Comparison of ENCODE assay signal across 8 cellular contexts in genomic region chr9:129888085-129888808, GRCh38. TPM values are rescaled to one million over a fixed set of nuclear protein-coding genes. Genes with fewer than 3 reads are reported as not detected.
DNase-seq lines count a peak whose midpoint lies in the region; ATAC-seq and TF ChIP-seq lines count a peak whose summit lies in the region.

No MANE protein-coding gene starts in this region.

- TF ChIP-seq EP300 in gastroesophageal sphincter (IDR thresholded peaks at IDR 0.05), result no peak

- H3K9me3 ChIP-seq in KOPT-K1 (ENCODE audit: insufficient read depth, low read length, poor library complexity, severe bottlenecking) (no peaks in the 10 kb centered on the region), gastroesophageal sphincter (no peaks in the 10 kb centered on the region)

- H3K4me3 Mint-ChIP-seq in activated CD4-positive, alpha-beta memory T cell treated with anti-CD3 and anti-CD28 coated beads, Interleukin-2, amount 10 ng/mL, durations not matched to agents 7 days and 5 days, result peak overlapping the region; percentile 80

- CTCF ChIA-PET in activated CD4-positive, alpha-beta memory T cell treated with anti-CD3 and anti-CD28 coated beads, Interleukin-2, amount 10 ng/mL, durations not matched to agents 7 days and 5 days (lab: Charles Lee), result interaction anchor here (0.5 to 2.5 kb wide), 12 partner anchors 9 to 240 kb away, joined by 3 to 10 read pairs (median 4); no protein-coding TSS in a partner anchor

- H3K27me3 ChIP-seq in gastroesophageal sphincter, result no peaks in the 10 kb centered on the region

- ATAC-seq in GM21528 (IDR thresholded peaks at IDR 0.05; ENCODE audit: low FRiP score, unreplicated experiment), result peak; percentile 56
- no peak for ATAC-seq in gastroesophageal sphincter

- H3K4me3 ChIP-seq in gastroesophageal sphincter, result peak overlapping the region in 1 of 2 donors; percentile 29

- DNase-seq in DMS79 (lab: John Stamatoyannopoulos, UW) (peak; percentile 8), anterior cingulate cortex (lab: John Stamatoyannopoulos, UW) (no peak), NCI-H774 (lab: John Stamatoyannopoulos, UW) (no peak)
- peak; percentile 97 for DNase-seq in activated CD4-positive, alpha-beta memory T cell treated with anti-CD3 and anti-CD28 coated beads, Interleukin-2, amount 10 ng/mL, durations not matched to agents 7 days and 5 days
- peak; percentile 73 to 89 for DNase-seq in stimulated activated CD4-positive, alpha-beta T cell treated with anti-CD3 and anti-CD28 coated beads, Interleukin-4, amount 100 ng/mL, for 4 hours

- 50 to 67% methylated on average over 10 to 14 of the region's 26 CpGs for WGBS in gastroesophageal sphincter (ENCODE audit: low coverage in 1 of 2), 2 donors

- H3K9me3 Mint-ChIP-seq in activated CD4-positive, alpha-beta memory T cell treated with anti-CD3 and anti-CD28 coated beads, Interleukin-2, amount 10 ng/mL, durations not matched to agents 7 days and 5 days, result no peaks in the 10 kb centered on the region

- H3K4me1 ChIP-seq in gastroesophageal sphincter, result peaks cover 0 to 95% (median 33%) of the 10 kb centered on the region in 3 donors

- no peak for TF ChIP-seq CTCF in gastroesophageal sphincter (IDR thresholded peaks at IDR 0.05)

- TF ChIP-seq POLR2A in gastroesophageal sphincter (IDR thresholded peaks at IDR 0.05), result no peak

- POLR2A ChIA-PET in activated CD4-positive, alpha-beta memory T cell treated with anti-CD3 and anti-CD28 coated beads, Interleukin-2, amount 10 ng/mL, durations not matched to agents 7 days and 5 days (lab: Charles Lee), result interaction anchor here (0.7 to 14.4 kb wide), 36 partner anchors 10 to 243 kb away, joined by 3 to 403 read pairs (median 6); partner anchors contain the start of genes C9orf78, FNBP1, GPR107 and TOR1A

- H3K27ac Mint-ChIP-seq in activated CD4-positive, alpha-beta memory T cell treated with anti-CD3 and anti-CD28 coated beads, Interleukin-2, amount 10 ng/mL, durations not matched to agents 7 days and 5 days, result peak overlapping the region; percentile 100

- peaks cover 67% of the 10 kb centered on the region for H3K36me3 Mint-ChIP-seq in activated CD4-positive, alpha-beta memory T cell treated with anti-CD3 and anti-CD28 coated beads, Interleukin-2, amount 10 ng/mL, durations not matched to agents 7 days and 5 days (ENCODE audit: low read depth)

- peaks cover 14% of the 10 kb centered on the region for H3K36me3 ChIP-seq in KOPT-K1 (ENCODE audit: insufficient read depth, low read length)
- H3K36me3 ChIP-seq in gastroesophageal sphincter, result peaks cover 0 to 34% of the 10 kb centered on the region in 2 donors

- H3K27me3 Mint-ChIP-seq in activated CD4-positive, alpha-beta memory T cell treated with anti-CD3 and anti-CD28 coated beads, Interleukin-2, amount 10 ng/mL, durations not matched to agents 7 days and 5 days, result no peaks in the 10 kb centered on the region

- H3K27ac ChIP-seq in KOPT-K1 (ENCODE audit: low read depth, low read length, poor library complexity, severe bottlenecking) (peak overlapping the region; percentile 100), gastroesophageal sphincter (peak overlapping the region; percentile 47 to 92 (median 87))

- peaks cover 88% of the 10 kb centered on the region for H3K4me1 Mint-ChIP-seq in activated CD4-positive, alpha-beta memory T cell treated with anti-CD3 and anti-CD28 coated beads, Interleukin-2, amount 10 ng/mL, durations not matched to agents 7 days and 5 days

RNA-seq across cellular contexts. Expression of gene USP20, which starts 53.0 kb away (rescaled TPM):
- 10 to 100 TPM; 86.4 to 87.6 TPM for total RNA-seq in activated CD4-positive, alpha-beta memory T cell treated with anti-CD3 and anti-CD28 coated beads, Interleukin-2, amount 10 ng/mL, durations not matched to agents 7 days and 5 days
- 10 to 100 TPM; 25.9 to 56.8 (median 33.4) TPM for total RNA-seq in gastroesophageal sphincter

RNA-seq across cellular contexts. Expression of gene C9orf78, which starts 53.2 kb away (rescaled TPM):
- total RNA-seq in activated CD4-positive, alpha-beta memory T cell treated with anti-CD3 and anti-CD28 coated beads, Interleukin-2, amount 10 ng/mL, durations not matched to agents 7 days and 5 days, result 10 to 100 TPM; 61.6 to 66.2 TPM
- 100 to 1,000 TPM in 2 of 4 donors, 10 to 100 TPM in 2; 59.9 to 113 (median 85.0) TPM for total RNA-seq in gastroesophageal sphincter

Comparison
In these comparisons a context has a peak if more than half of its experiments do, and no peak if none do; other contexts are left out.
1. DNase-seq: peak in DMS79 (single experiment), activated CD4-positive, alpha-beta memory T cell treated with anti-CD3 and anti-CD28 coated beads, Interleukin-2, amount 10 ng/mL, durations not matched to agents 7 days and 5 days (single experiment) and stimulated activated CD4-positive, alpha-beta T cell treated with anti-CD3 and anti-CD28 coated beads, Interleukin-4, amount 100 ng/mL, for 4 hours (2 of 2); none in anterior cingulate cortex (0 of 58) and NCI-H774 (single experiment).